20 cellular contexts compared by ENCODE assay signal in the genomic region with DNA sequence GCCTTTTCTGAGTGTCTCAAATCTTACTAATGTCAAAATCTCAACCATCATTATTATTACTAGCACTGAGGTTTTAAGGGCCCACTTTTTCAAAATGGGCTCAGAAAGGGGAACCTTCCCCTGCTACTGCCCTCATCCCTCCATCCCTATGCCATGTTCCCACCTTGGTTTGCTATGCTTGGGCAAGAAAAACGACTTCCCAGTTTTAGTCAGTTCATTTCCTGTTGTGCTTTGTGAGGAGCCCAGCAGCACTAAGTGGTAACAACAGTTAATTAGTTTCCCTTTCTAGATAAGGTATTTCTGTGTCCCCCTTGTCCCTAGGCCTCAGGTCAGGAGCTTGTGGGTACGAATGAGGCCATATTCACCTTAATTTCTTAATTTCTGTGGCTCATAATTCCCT.
DNase-seq lines count a peak whose midpoint lies in the region; ATAC-seq and TF ChIP-seq lines count a peak whose summit lies in the region.
"Had no signal": no experiment of that assay in that cellular context is flagged by ENCODE, and none has a peak within 500 bp of the region (broad histone marks: within the 10 kb centered on the region; RNA-seq: fewer than 3 reads in every experiment).

No MANE protein-coding gene starts in this region.

- no peak overlapping the region for H3K4me3 Mint-ChIP-seq in activated CD8-positive, alpha-beta memory T cell treated with anti-CD3 and anti-CD28 coated beads, Interleukin-2, amount 10 ng/mL, durations not matched to agents 7 days and 5 days
- H3K4me3 Mint-ChIP-seq: CD4-positive, alpha-beta T cell; stimulated activated naive B cell treated with anti-CD40 and anti-IgM and Interleukin-4, amounts not matched to agents 10 μg/mL and 1 μg/mL and 100 μg/mL, for 72 hours had no signal

- no peak overlapping the region for H3K4me3 ChIP-seq in osteoblast (ENCODE audit: insufficient read depth, low read length)
- H3K4me3 ChIP-seq: ascending aorta, K562, left ventricle myocardium inferior, SJCRH30, spleen, upper lobe of left lung had no signal

- H3K36me3 ChIP-seq in osteoblast (ENCODE audit: insufficient read depth, low read length) = no peaks in the 10 kb centered on the region
- H3K36me3 ChIP-seq: ascending aorta, SJCRH30, spleen had no signal

- no peaks in the 10 kb centered on the region for H3K79me2 ChIP-seq in osteoblast (ENCODE audit: insufficient read depth, low read length)
- H3K79me2 ChIP-seq: parathyroid adenoma had no signal

- CTCF ChIA-PET in activated CD8-positive, alpha-beta memory T cell treated with anti-CD3 and anti-CD28 coated beads, Interleukin-2, amount 10 ng/mL, durations not matched to agents 7 days and 5 days (lab: Charles Lee) = interaction anchor here (0.8 to 3.9 kb wide), 6 partner anchors 10 to 292 kb away, joined by 3 to 26 read pairs (median 9); no protein-coding TSS in a partner anchor

- H3K27me3 Mint-ChIP-seq in activated CD8-positive, alpha-beta memory T cell treated with anti-CD3 and anti-CD28 coated beads, Interleukin-2, amount 10 ng/mL, durations not matched to agents 7 days and 5 days = peaks cover 12% of the 10 kb centered on the region
- H3K27me3 Mint-ChIP-seq: CD4-positive, alpha-beta T cell; stimulated activated naive B cell treated with anti-CD40 and anti-IgM and Interleukin-4, amounts not matched to agents 10 μg/mL and 1 μg/mL and 100 μg/mL, for 72 hours had no signal

- H3K36me3 Mint-ChIP-seq in activated CD8-positive, alpha-beta memory T cell treated with anti-CD3 and anti-CD28 coated beads, Interleukin-2, amount 10 ng/mL, durations not matched to agents 7 days and 5 days = no peaks in the 10 kb centered on the region

- H2AFZ ChIP-seq in osteoblast (ENCODE audit: low read length) = no peak overlapping the region
- H2AFZ ChIP-seq: parathyroid adenoma had no signal

- no peak for TF ChIP-seq CTCF in osteoblast (IDR thresholded peaks at IDR 0.05; ENCODE audit: extremely low read depth, low read depth, low read length)

- H3K9me3 ChIP-seq in osteoblast (ENCODE audit: low read depth, low read length) = no peaks in the 10 kb centered on the region
- H3K9me3 ChIP-seq: ascending aorta, left ventricle myocardium inferior, SJCRH30, spleen, upper lobe of left lung had no signal

- H3K27ac Mint-ChIP-seq in activated CD8-positive, alpha-beta memory T cell treated with anti-CD3 and anti-CD28 coated beads, Interleukin-2, amount 10 ng/mL, durations not matched to agents 7 days and 5 days = peak overlapping the region; percentile 76
- H3K27ac Mint-ChIP-seq: CD4-positive, alpha-beta T cell; stimulated activated naive B cell treated with anti-CD40 and anti-IgM and Interleukin-4, amounts not matched to agents 10 μg/mL and 1 μg/mL and 100 μg/mL, for 72 hours had no signal

- no peaks in the 10 kb centered on the region for H3K9me3 Mint-ChIP-seq in activated CD8-positive, alpha-beta memory T cell treated with anti-CD3 and anti-CD28 coated beads, Interleukin-2, amount 10 ng/mL, durations not matched to agents 7 days and 5 days (ENCODE audit: low read depth)
- H3K9me3 Mint-ChIP-seq: CD4-positive, alpha-beta T cell; stimulated activated naive B cell treated with anti-CD40 and anti-IgM and Interleukin-4, amounts not matched to agents 10 μg/mL and 1 μg/mL and 100 μg/mL, for 72 hours had no signal

- H3K4me1 Mint-ChIP-seq in activated CD8-positive, alpha-beta memory T cell treated with anti-CD3 and anti-CD28 coated beads, Interleukin-2, amount 10 ng/mL, durations not matched to agents 7 days and 5 days = peaks cover 35% of the 10 kb centered on the region

- ATAC-seq in activated CD8-positive, alpha-beta memory T cell treated with anti-CD3 and anti-CD28 coated beads, Interleukin-2, amount 10 ng/mL, durations not matched to agents 7 days and 5 days = peak; percentile 67
- ATAC-seq in GM21717 (IDR thresholded peaks at IDR 0.05; ENCODE audit: unreplicated experiment) = peak; percentile 44
- ATAC-seq in HG02884 (IDR thresholded peaks at IDR 0.05; ENCODE audit: unreplicated experiment) = no peak
- ATAC-seq: K562; stimulated activated naive B cell treated with anti-CD40 and anti-IgM and Interleukin-4, amounts not matched to agents 10 μg/mL and 1 μg/mL and 100 μg/mL, for 72 hours had no signal

- in situ Hi-C loops in KBM-7 (cut with MboI; ENCODE audit: low pct_unique_long_range_greater_than_20kb, low sequenced_read_pairs) = no loop called here

- intact Hi-C loops in posterior cingulate gyrus (cut with DNase I) = no loop called here

- DNase-seq in activated CD8-positive, alpha-beta memory T cell treated with anti-CD3 and anti-CD28 coated beads, Interleukin-2, amount 10 ng/mL, durations not matched to agents 7 days and 5 days = no peak
- DNase-seq in activated CD8-positive, alpha-beta memory T cell treated with anti-CD3 and anti-CD28 coated beads, Interleukin-2, amount 50 U/mL, for 48 hours = no peak
- DNase-seq in KBM-7 = peak; percentile 36
- DNase-seq in osteoblast (ENCODE audit: insufficient read length, low spot score, missing footprints) = peak; percentile 3
- no peak for DNase-seq in NCI-H526 (lab: John Stamatoyannopoulos, UW)
- DNase-seq in posterior cingulate gyrus = no peak
- DNase-seq: activated effector memory CD4-positive, alpha-beta T cell treated with Interleukin-2 at 50 U/mL for 16 hours; CD4-positive, alpha-beta T cell; GOT3; left ventricle myocardium inferior; NCI-H345; SJCRH30; spleen; stimulated activated naive B cell treated with anti-CD40 and anti-IgM and Interleukin-4, amounts not matched to agents 10 μg/mL and 1 μg/mL and 100 μg/mL, for 72 hours; upper lobe of left lung had no signal

- no peak overlapping the region for H3K27ac ChIP-seq in osteoblast (ENCODE audit: low read depth, low read length)
- H3K27ac ChIP-seq: ascending aorta, left ventricle myocardium inferior, parathyroid adenoma, SJCRH30, spleen, upper lobe of left lung had no signal

- H3K27me3 ChIP-seq in osteoblast (ENCODE audit: insufficient read depth, low read length) = peaks cover 5% of the 10 kb centered on the region
- H3K27me3 ChIP-seq: ascending aorta, SJCRH30, spleen, upper lobe of left lung had no signal

- no peak overlapping the region for H3K4me2 ChIP-seq in osteoblast (ENCODE audit: insufficient read depth, low read length)

- no peaks in the 10 kb centered on the region for H4K20me1 ChIP-seq in osteoblast (ENCODE audit: insufficient read depth, low read length)

- H3K4me1 ChIP-seq in osteoblast (ENCODE audit: insufficient read depth, low read length) = no peaks in the 10 kb centered on the region
- H3K4me1 ChIP-seq: ascending aorta, parathyroid adenoma, SJCRH30, upper lobe of left lung had no signal

Comparison
In these comparisons a context has a peak if more than half of its experiments do, and no peak if none do; other contexts are left out.
1. DNase-seq: peak in KBM-7 (single experiment) and osteoblast (single experiment); none in activated CD8-positive, alpha-beta memory T cell treated with anti-CD3 and anti-CD28 coated beads, Interleukin-2, amount 10 ng/mL, durations not matched to agents 7 days and 5 days (single experiment), activated CD8-positive, alpha-beta memory T cell treated with anti-CD3 and anti-CD28 coated beads, Interleukin-2, amount 50 U/mL, for 48 hours (single experiment), NCI-H526 (0 of 2) and posterior cingulate gyrus (0 of 10).